Comparison of ENCODE assay signal across 8 cellular contexts in the genomic region with DNA sequence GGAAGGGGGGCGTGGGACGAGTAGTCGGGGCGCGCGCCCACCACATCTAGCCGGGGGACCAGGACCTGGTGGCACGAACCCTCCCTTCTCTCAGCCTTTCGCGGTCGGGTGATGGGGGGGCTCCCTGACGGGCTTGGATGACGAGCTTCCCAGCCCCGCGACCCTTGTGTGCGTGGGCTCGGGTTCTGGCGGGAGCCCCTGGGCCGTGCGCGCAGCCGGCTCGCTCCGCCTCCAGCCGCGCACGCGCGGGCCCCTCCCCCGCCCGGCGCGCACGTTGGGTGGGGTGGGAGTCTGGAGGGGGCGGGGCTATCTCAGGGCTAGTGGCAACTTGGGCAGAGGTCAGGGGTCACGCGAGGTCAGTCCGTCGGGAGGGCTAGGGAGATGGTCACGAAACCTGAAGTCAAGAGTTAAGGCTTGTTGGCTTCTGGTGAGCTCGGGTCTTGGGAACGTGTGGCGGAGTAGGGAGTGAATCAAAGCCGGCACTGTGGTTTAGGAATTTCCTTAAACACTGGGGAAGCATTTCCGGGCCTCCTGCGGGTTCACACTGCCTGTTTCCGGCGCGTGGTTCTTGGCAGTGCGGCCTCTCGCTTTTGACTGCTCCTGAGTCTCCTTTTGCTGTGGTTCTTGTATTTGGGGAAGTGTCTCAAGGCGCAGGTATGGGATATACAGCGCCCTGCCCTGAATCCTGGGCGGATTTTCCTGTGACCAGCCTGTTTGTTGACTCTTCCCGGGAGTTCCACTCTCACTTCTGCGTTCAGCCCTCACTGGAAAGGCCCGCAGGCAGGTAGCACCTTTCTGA. TPM values are rescaled to one million over a fixed set of nuclear protein-coding genes. Genes with fewer than 3 reads are reported as not detected.
DNase-seq lines count a peak whose midpoint lies in the region; ATAC-seq and TF ChIP-seq lines count a peak whose summit lies in the region.

SRCAP (plus strand) TSS at position 356 of the 799 bp plus-strand sequence. CDS start 1,654 bp downstream, outside the sequence.

- intact Hi-C loops in activated T-helper 2 cell treated with anti-CD3 and anti-CD28 coated beads, Interferon-gamma antibody, Interleukin-2, Interleukin-4, amounts not matched to agents 10 μg/mL and 5 μg/mL and 100 μg/mL, durations not matched to agents 14 hours and 24 hours and 36 hours (cut with micrococcal nuclease) = loop anchor here (1.0 to 10.0 kb wide), 7 partner anchors 41 to 406 kb away; partner anchors contain the start of genes BCKDK, CFAP119, FBRS and PHKG2

- H3K9ac ChIP-seq in KMS-11 = peak within 1 kb of the TSS; percentile 99

- POLR2A ChIA-PET in RWPE1 (lab: Yijun Ruan, JAX; ENCODE audit: low non-redundant PET) = no interaction called here
- POLR2A ChIA-PET in naive thymus-derived CD8-positive, alpha-beta T cell (lab: Charles Lee) = interaction anchor here (0.7 to 2.2 kb wide), 10 partner anchors 9 to 634 kb away, joined by 3 to 10 read pairs (median 4); partner anchors contain the start of genes ALDOA, FBRS, PHKG2 and PRR14

- H3K4me3 ChIP-seq in KMS-11 (IDR thresholded peaks at IDR 0.05; ENCODE audit: insufficient read depth, low read depth, low read length) = no peak within 1 kb of the TSS
- peak within 1 kb of the TSS; percentile 86 for H3K4me3 ChIP-seq in fibroblast of mammary gland (ENCODE audit: control insufficient read depth, low read depth, low read length)

- peak within 1 kb of the TSS; percentile 96 for H3K27ac ChIP-seq in KMS-11
- peak within 1 kb of the TSS; percentile 97 for H3K27ac ChIP-seq in RWPE1

- peak; percentile 34 for ATAC-seq in GM21737 (IDR thresholded peaks at IDR 0.05; ENCODE audit: unreplicated experiment)
- no peak for ATAC-seq in naive thymus-derived CD8-positive, alpha-beta T cell
- ATAC-seq in stimulated activated memory B cell treated with anti-CD40 and anti-IgM and Interleukin-4, amounts not matched to agents 10 μg/mL and 1 μg/mL and 100 μg/mL, for 72 hours = peak; percentile 74

- CTCF ChIA-PET in RWPE1 (lab: Yijun Ruan, JAX) = no interaction called here

- peaks cover 24% of the 10 kb centered on the region for H3K4me1 Mint-ChIP-seq in activated T-helper 2 cell treated with anti-CD3 and anti-CD28 coated beads, Interferon-gamma antibody, Interleukin-2, Interleukin-4, amounts not matched to agents 10 μg/mL and 5 μg/mL and 100 μg/mL, durations not matched to agents 14 hours and 24 hours and 36 hours (ENCODE audit: low read depth)
- peaks cover 11 to 39% (median 33%) of the 10 kb centered on the region in 4 donors for H3K4me1 Mint-ChIP-seq in naive thymus-derived CD8-positive, alpha-beta T cell
- peaks cover 35% of the 10 kb centered on the region for H3K4me1 Mint-ChIP-seq in stimulated activated memory B cell treated with anti-CD40 and anti-IgM and Interleukin-4, amounts not matched to agents 10 μg/mL and 1 μg/mL and 100 μg/mL, for 72 hours

- peak; percentile 46 for DNase-seq in DMS79 (lab: John Stamatoyannopoulos, UW)
- peak; percentile 95 for DNase-seq in RWPE1 (ENCODE audit: low spot score)
- DNase-seq in activated T-helper 2 cell treated with anti-CD3 and anti-CD28 coated beads, Interferon-gamma antibody, Interleukin-2, Interleukin-4, amounts not matched to agents 10 μg/mL and 5 μg/mL and 100 μg/mL, durations not matched to agents 14 hours and 24 hours and 36 hours (ENCODE audit: low spot score) = peak; percentile 84
- peak; percentile 73 for DNase-seq in fibroblast of mammary gland (ENCODE audit: low read depth)
- peak in 6 of 10 donors; percentile 74 to 89 (median 78) for DNase-seq in naive thymus-derived CD8-positive, alpha-beta T cell

- peaks cover 23% of the 10 kb centered on the region; the same call in 1 of the 2 replicates for H3K36me3 ChIP-seq in KMS-11 (ENCODE audit: insufficient read depth)

- H3K27me3 ChIP-seq in KMS-11 (ENCODE audit: insufficient read depth, low read depth) = no peaks in the 10 kb centered on the region

- H3K4me1 ChIP-seq in KMS-11 (ENCODE audit: low read depth, poor library complexity, severe bottlenecking) = peaks cover 15% of the 10 kb centered on the region

- peak within 1 kb of the TSS; percentile 78 for H2AFZ ChIP-seq in KMS-11 (ENCODE audit: low read depth)

- H3K27me3 Mint-ChIP-seq in activated T-helper 2 cell treated with anti-CD3 and anti-CD28 coated beads, Interferon-gamma antibody, Interleukin-2, Interleukin-4, amounts not matched to agents 10 μg/mL and 5 μg/mL and 100 μg/mL, durations not matched to agents 14 hours and 24 hours and 36 hours (ENCODE audit: low read depth) = no peaks in the 10 kb centered on the region
- no peaks in the 10 kb centered on the region for H3K27me3 Mint-ChIP-seq in naive thymus-derived CD8-positive, alpha-beta T cell
- H3K27me3 Mint-ChIP-seq in stimulated activated memory B cell treated with anti-CD40 and anti-IgM and Interleukin-4, amounts not matched to agents 10 μg/mL and 1 μg/mL and 100 μg/mL, for 72 hours = no peaks in the 10 kb centered on the region

- peaks cover 41% of the 10 kb centered on the region for H3K36me3 Mint-ChIP-seq in activated T-helper 2 cell treated with anti-CD3 and anti-CD28 coated beads, Interferon-gamma antibody, Interleukin-2, Interleukin-4, amounts not matched to agents 10 μg/mL and 5 μg/mL and 100 μg/mL, durations not matched to agents 14 hours and 24 hours and 36 hours (ENCODE audit: low read depth)
- peaks cover 0 to 36% (median 6%) of the 10 kb centered on the region in 3 donors for H3K36me3 Mint-ChIP-seq in naive thymus-derived CD8-positive, alpha-beta T cell
- peaks cover 34% of the 10 kb centered on the region for H3K36me3 Mint-ChIP-seq in stimulated activated memory B cell treated with anti-CD40 and anti-IgM and Interleukin-4, amounts not matched to agents 10 μg/mL and 1 μg/mL and 100 μg/mL, for 72 hours

- H3K79me2 ChIP-seq in KMS-11 (ENCODE audit: insufficient read depth, low read depth) = peaks cover 40% of the 10 kb centered on the region

- peak within 1 kb of the TSS; percentile 100 for H3K27ac Mint-ChIP-seq in activated T-helper 2 cell treated with anti-CD3 and anti-CD28 coated beads, Interferon-gamma antibody, Interleukin-2, Interleukin-4, amounts not matched to agents 10 μg/mL and 5 μg/mL and 100 μg/mL, durations not matched to agents 14 hours and 24 hours and 36 hours
- peak within 1 kb of the TSS; percentile 99 to 100 (median 100) for H3K27ac Mint-ChIP-seq in naive thymus-derived CD8-positive, alpha-beta T cell
- H3K27ac Mint-ChIP-seq in stimulated activated memory B cell treated with anti-CD40 and anti-IgM and Interleukin-4, amounts not matched to agents 10 μg/mL and 1 μg/mL and 100 μg/mL, for 72 hours = peak within 1 kb of the TSS; percentile 99

- H3K4me3 Mint-ChIP-seq in activated T-helper 2 cell treated with anti-CD3 and anti-CD28 coated beads, Interferon-gamma antibody, Interleukin-2, Interleukin-4, amounts not matched to agents 10 μg/mL and 5 μg/mL and 100 μg/mL, durations not matched to agents 14 hours and 24 hours and 36 hours (ENCODE audit: low read depth) = peak within 1 kb of the TSS; percentile 100
- peak within 1 kb of the TSS; percentile 93 to 98 (median 96) for H3K4me3 Mint-ChIP-seq in naive thymus-derived CD8-positive, alpha-beta T cell
- peak within 1 kb of the TSS; percentile 93 for H3K4me3 Mint-ChIP-seq in stimulated activated memory B cell treated with anti-CD40 and anti-IgM and Interleukin-4, amounts not matched to agents 10 μg/mL and 1 μg/mL and 100 μg/mL, for 72 hours

- H4K20me1 ChIP-seq in KMS-11 (ENCODE audit: insufficient read depth) = no peaks in the 10 kb centered on the region

- TF ChIP-seq CTCF in KMS-11 (conservative IDR thresholded peaks at IDR 0.05; ENCODE audit: low read depth, low read length) (no peak), RWPE1 (conservative IDR thresholded peaks at IDR 0.05; ENCODE audit: low read depth) (no peak), fibroblast of mammary gland (conservative IDR thresholded peaks at IDR 0.05; ENCODE audit: control insufficient read depth, insufficient read depth, low read depth, low read length) (no peak)

- H3K4me2 ChIP-seq in KMS-11 = peak within 1 kb of the TSS; percentile 83

- H3K9me3 Mint-ChIP-seq in activated T-helper 2 cell treated with anti-CD3 and anti-CD28 coated beads, Interferon-gamma antibody, Interleukin-2, Interleukin-4, amounts not matched to agents 10 μg/mL and 5 μg/mL and 100 μg/mL, durations not matched to agents 14 hours and 24 hours and 36 hours = no peaks in the 10 kb centered on the region
- H3K9me3 Mint-ChIP-seq in naive thymus-derived CD8-positive, alpha-beta T cell = no peaks in the 10 kb centered on the region
- H3K9me3 Mint-ChIP-seq in stimulated activated memory B cell treated with anti-CD40 and anti-IgM and Interleukin-4, amounts not matched to agents 10 μg/mL and 1 μg/mL and 100 μg/mL, for 72 hours = no peaks in the 10 kb centered on the region

RNA-seq across cellular contexts. Expression of gene SRCAP, which starts in this region (rescaled TPM):
- 83.6 TPM in 2 replicates for total RNA-seq in activated T-helper 2 cell treated with anti-CD3 and anti-CD28 coated beads, Interferon-gamma antibody, Interleukin-2, Interleukin-4, amounts not matched to agents 10 μg/mL and 5 μg/mL and 100 μg/mL, durations not matched to agents 14 hours and 24 hours and 36 hours
- total RNA-seq in naive thymus-derived CD8-positive, alpha-beta T cell = 100 to 1,000 TPM; 107 to 110 TPM
- 10 to 100 TPM in 2 of 3 donors, 1 to 10 TPM in 1; 5.2 to 31.3 (median 14.9) TPM for polyA plus RNA-seq in naive thymus-derived CD8-positive, alpha-beta T cell

Comparison
In these comparisons a context has a peak if more than half of its experiments do, and no peak if none do; other contexts are left out.
1. ATAC-seq: peak in GM21737 (single experiment) and stimulated activated memory B cell treated with anti-CD40 and anti-IgM and Interleukin-4, amounts not matched to agents 10 μg/mL and 1 μg/mL and 100 μg/mL, for 72 hours (single experiment); none in naive thymus-derived CD8-positive, alpha-beta T cell (0 of 2).
2. Peak in every context shown above with its lines, with median percentiles within 50 percentile points of each other: DNase-seq, H3K27ac Mint-ChIP-seq and H3K4me3 Mint-ChIP-seq.